18 cellular contexts compared by ENCODE assay signal in genomic region chr1:156438278-156438987, GRCh38.
A peak's percentile ranks its signal among the peaks of the same experiment; 100 is the strongest.
DNase-seq lines count a peak whose midpoint lies in the region; ATAC-seq lines count a peak whose summit lies in the region.
"Had no signal": no experiment of that assay in that cellular context is flagged by ENCODE, and none has a peak within 500 bp of the region (broad histone marks: within the 10 kb centered on the region; RNA-seq: fewer than 3 reads in every experiment).

No MANE protein-coding gene starts in this region.

- ATAC-seq in activated T-cell treated with anti-CD3 and anti-CD28 coated beads, Interleukin-2, amount 50 U/mL, for 72 hours (replicated peaks in 1 of 2), result peak; percentile 48 to 56
- ATAC-seq in activated naive CD8-positive, alpha-beta T cell treated with anti-CD3 and anti-CD28 coated beads, Interleukin-2, amount 10 ng/mL, durations not matched to agents 7 days and 5 days (ENCODE audit: low read depth), result no peak
- ATAC-seq in stimulated activated effector memory CD8-positive, alpha-beta T cell treated with anti-CD3 and anti-CD28 coated beads, Interleukin-12 subunit alpha, Interleukin-12 subunit beta, amount 100 ng/mL, for 72 hours, result peak; percentile 60
- ATAC-seq in GM19467 (IDR thresholded peaks at IDR 0.05; ENCODE audit: unreplicated experiment) (no peak), GM21526 (IDR thresholded peaks at IDR 0.05; ENCODE audit: low FRiP score, unreplicated experiment) (no peak)
- ATAC-seq: left lung had no signal

- H3K4me3 Mint-ChIP-seq in activated T-cell treated with anti-CD3 and anti-CD28 coated beads, Interleukin-2, amount 50 U/mL, for 72 hours, result peak overlapping the region in 1 of 2 donors; percentile 10
- H3K4me3 Mint-ChIP-seq in activated T-cell treated with anti-CD3 and anti-CD28 coated beads, Interleukin-2, amount 50 U/mL, for 24 hours, result no peak overlapping the region
- H3K4me3 Mint-ChIP-seq in activated naive CD8-positive, alpha-beta T cell treated with anti-CD3 and anti-CD28 coated beads, Interleukin-2, amount 10 ng/mL, durations not matched to agents 7 days and 5 days, result peak overlapping the region; percentile 2
- H3K4me3 Mint-ChIP-seq in stimulated activated effector memory CD8-positive, alpha-beta T cell treated with anti-CD3 and anti-CD28 coated beads, Interleukin-12 subunit alpha, Interleukin-12 subunit beta, amount 100 ng/mL, for 72 hours, result no peak overlapping the region
- H3K4me3 Mint-ChIP-seq: central memory CD8-positive, alpha-beta T cell had no signal

- H3K27ac Mint-ChIP-seq in activated T-cell treated with anti-CD3 and anti-CD28 coated beads, Interleukin-2, amount 50 U/mL, for 72 hours, result peak overlapping the region; percentile 5
- H3K27ac Mint-ChIP-seq in activated T-cell treated with anti-CD3 and anti-CD28 coated beads, Interleukin-2, amount 50 U/mL, for 24 hours, result no peak overlapping the region
- no peak overlapping the region for H3K27ac Mint-ChIP-seq in activated naive CD8-positive, alpha-beta T cell treated with anti-CD3 and anti-CD28 coated beads, Interleukin-2, amount 10 ng/mL, durations not matched to agents 7 days and 5 days
- H3K27ac Mint-ChIP-seq in stimulated activated effector memory CD8-positive, alpha-beta T cell treated with anti-CD3 and anti-CD28 coated beads, Interleukin-12 subunit alpha, Interleukin-12 subunit beta, amount 100 ng/mL, for 72 hours, result no peak overlapping the region
- H3K27ac Mint-ChIP-seq: CD4-positive, alpha-beta T cell; WTC11 had no signal

- H3K4me1 Mint-ChIP-seq in activated T-cell treated with anti-CD3 and anti-CD28 coated beads, Interleukin-2, amount 50 U/mL, for 72 hours (ENCODE audit: low read depth), result peaks cover 46% of the 10 kb centered on the region
- peaks cover 46% of the 10 kb centered on the region for H3K4me1 Mint-ChIP-seq in activated T-cell treated with anti-CD3 and anti-CD28 coated beads, Interleukin-2, amount 50 U/mL, for 24 hours (ENCODE audit: low read depth)
- H3K4me1 Mint-ChIP-seq in activated naive CD8-positive, alpha-beta T cell treated with anti-CD3 and anti-CD28 coated beads, Interleukin-2, amount 10 ng/mL, durations not matched to agents 7 days and 5 days, result peaks cover 25% of the 10 kb centered on the region
- H3K4me1 Mint-ChIP-seq in stimulated activated effector memory CD8-positive, alpha-beta T cell treated with anti-CD3 and anti-CD28 coated beads, Interleukin-12 subunit alpha, Interleukin-12 subunit beta, amount 100 ng/mL, for 72 hours, result peaks cover 52% of the 10 kb centered on the region

- peaks cover 2 to 6% of the 10 kb centered on the region in 2 donors for H3K36me3 Mint-ChIP-seq in activated T-cell treated with anti-CD3 and anti-CD28 coated beads, Interleukin-2, amount 50 U/mL, for 72 hours (ENCODE audit: insufficient read depth in 2 of 2)
- no peaks in the 10 kb centered on the region for H3K36me3 Mint-ChIP-seq in activated T-cell treated with anti-CD3 and anti-CD28 coated beads, Interleukin-2, amount 50 U/mL, for 24 hours (ENCODE audit: low read depth)
- no peaks in the 10 kb centered on the region for H3K36me3 Mint-ChIP-seq in activated naive CD8-positive, alpha-beta T cell treated with anti-CD3 and anti-CD28 coated beads, Interleukin-2, amount 10 ng/mL, durations not matched to agents 7 days and 5 days
- H3K36me3 Mint-ChIP-seq in stimulated activated effector memory CD8-positive, alpha-beta T cell treated with anti-CD3 and anti-CD28 coated beads, Interleukin-12 subunit alpha, Interleukin-12 subunit beta, amount 100 ng/mL, for 72 hours, result no peaks in the 10 kb centered on the region

- DNase-seq in activated T-cell treated with anti-CD3 and anti-CD28 coated beads, Interleukin-2, amount 50 U/mL, for 72 hours, result no peak
- DNase-seq in activated T-cell treated with anti-CD3 and anti-CD28 coated beads, Interleukin-2, amount 50 U/mL, for 24 hours, result no peak
- DNase-seq in HT1080 (ENCODE audit: low read depth), result peak; percentile 11
- DNase-seq in activated naive CD8-positive, alpha-beta T cell treated with anti-CD3 and anti-CD28 coated beads, Interleukin-2, amount 10 ng/mL, durations not matched to agents 7 days and 5 days, result no peak
- DNase-seq in stimulated activated effector memory CD8-positive, alpha-beta T cell treated with anti-CD3 and anti-CD28 coated beads, Interleukin-12 subunit alpha, Interleukin-12 subunit beta, amount 100 ng/mL, for 72 hours (ENCODE audit: low spot score in 2 of 2), result no peak
- no peak for DNase-seq in DMS79 (lab: John Stamatoyannopoulos, UW)
- DNase-seq: activated CD8-positive, alpha-beta memory T cell treated with anti-CD3 and anti-CD28 coated beads for 24 hours; activated effector memory CD4-positive, alpha-beta T cell treated with Interleukin-2 at 50 U/mL for 16 hours; anterior cingulate cortex; CD4-positive, alpha-beta T cell; left lung; nucleus accumbens; Right ventricle myocardium superior; stimulated activated CD4-positive, alpha-beta T cell treated with anti-CD3 and anti-CD28 coated beads, Interleukin-12 subunit alpha, Interleukin-12 subunit beta, amount 100 ng/mL, for 4 hours had no signal

- H3K27me3 Mint-ChIP-seq in activated T-cell treated with anti-CD3 and anti-CD28 coated beads, Interleukin-2, amount 50 U/mL, for 72 hours (ENCODE audit: low read depth), result peaks cover 94% of the 10 kb centered on the region
- peaks cover 88% of the 10 kb centered on the region for H3K27me3 Mint-ChIP-seq in activated T-cell treated with anti-CD3 and anti-CD28 coated beads, Interleukin-2, amount 50 U/mL, for 24 hours
- H3K27me3 Mint-ChIP-seq in activated naive CD8-positive, alpha-beta T cell treated with anti-CD3 and anti-CD28 coated beads, Interleukin-2, amount 10 ng/mL, durations not matched to agents 7 days and 5 days, result peaks cover 91% of the 10 kb centered on the region

- H3K9me3 Mint-ChIP-seq in activated T-cell treated with anti-CD3 and anti-CD28 coated beads, Interleukin-2, amount 50 U/mL, for 72 hours, result no peaks in the 10 kb centered on the region
- no peaks in the 10 kb centered on the region for H3K9me3 Mint-ChIP-seq in activated T-cell treated with anti-CD3 and anti-CD28 coated beads, Interleukin-2, amount 50 U/mL, for 24 hours
- H3K9me3 Mint-ChIP-seq in activated naive CD8-positive, alpha-beta T cell treated with anti-CD3 and anti-CD28 coated beads, Interleukin-2, amount 10 ng/mL, durations not matched to agents 7 days and 5 days, result no peaks in the 10 kb centered on the region
- H3K9me3 Mint-ChIP-seq in stimulated activated effector memory CD8-positive, alpha-beta T cell treated with anti-CD3 and anti-CD28 coated beads, Interleukin-12 subunit alpha, Interleukin-12 subunit beta, amount 100 ng/mL, for 72 hours, result no peaks in the 10 kb centered on the region
- H3K9me3 Mint-ChIP-seq: CD4-positive, alpha-beta T cell; central memory CD8-positive, alpha-beta T cell; WTC11 had no signal

- POLR2A ChIA-PET in activated naive CD8-positive, alpha-beta T cell treated with anti-CD3 and anti-CD28 coated beads, Interleukin-2, amount 10 ng/mL, durations not matched to agents 7 days and 5 days (lab: Charles Lee), result interaction anchor here (0.7 kb wide), 1 partner anchor 19 kb away, joined by 3 read pairs; no protein-coding TSS in a partner anchor

Comparison
In these comparisons a context has a peak if more than half of its experiments do, and no peak if none do; other contexts are left out.
1. ATAC-seq: peak in activated T-cell treated with anti-CD3 and anti-CD28 coated beads, Interleukin-2, amount 50 U/mL, for 72 hours (2 of 2) and stimulated activated effector memory CD8-positive, alpha-beta T cell treated with anti-CD3 and anti-CD28 coated beads, Interleukin-12 subunit alpha, Interleukin-12 subunit beta, amount 100 ng/mL, for 72 hours (single experiment); none in activated naive CD8-positive, alpha-beta T cell treated with anti-CD3 and anti-CD28 coated beads, Interleukin-2, amount 10 ng/mL, durations not matched to agents 7 days and 5 days (single experiment), GM19467 (single experiment) and GM21526 (single experiment).